Comparison of ENCODE assay signal across 13 cellular contexts in the genomic region with DNA sequence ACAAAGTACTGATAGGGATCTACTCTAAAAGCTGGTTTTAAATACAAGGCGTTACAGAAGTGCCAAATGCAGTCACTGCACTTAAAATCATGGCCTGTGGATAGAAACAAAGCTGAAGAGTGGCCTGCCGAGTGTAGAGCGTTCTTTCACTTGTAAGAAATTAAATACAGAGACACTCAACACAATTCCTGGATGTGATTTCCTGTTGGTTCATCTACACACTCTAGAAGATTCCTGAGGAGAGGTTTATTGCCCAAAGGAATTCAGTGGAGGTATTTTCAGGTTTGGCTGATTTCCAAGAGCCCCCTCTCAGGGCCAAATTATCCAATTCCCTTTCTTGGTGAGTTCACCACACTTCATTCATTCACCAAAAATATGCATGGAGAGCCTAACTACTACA. TPM values are rescaled to one million over a fixed set of nuclear protein-coding genes. Genes with fewer than 3 reads are reported as not detected.
A peak's percentile ranks its signal among the peaks of the same experiment; 100 is the strongest.
DNase-seq lines count a peak whose midpoint lies in the region; ATAC-seq, FAIRE-seq and TF ChIP-seq lines count a peak whose summit lies in the region.
"Had no signal": no experiment of that assay in that cellular context is flagged by ENCODE, and none has a peak within 500 bp of the region (broad histone marks: within the 10 kb centered on the region; RNA-seq: fewer than 3 reads in every experiment).

No MANE protein-coding gene starts in this region.

- H3K9me3 ChIP-seq in kidney (ENCODE audit: control insufficient read depth in 1 of 2, low read length in 2 of 2) = no peaks in the 10 kb centered on the region
- no peaks in the 10 kb centered on the region for H3K9me3 ChIP-seq in stomach smooth muscle (ENCODE audit: control insufficient read depth in 2 of 2, low read length in 2 of 2)
- H3K9me3 ChIP-seq in psoas muscle = no peaks in the 10 kb centered on the region

- H3K27me3 ChIP-seq in stomach smooth muscle (ENCODE audit: control insufficient read depth in 1 of 2, insufficient read depth in 2 of 2, low read length in 2 of 2) (no peaks in the 10 kb centered on the region), psoas muscle (ENCODE audit: insufficient read depth in 3 of 3, low read length in 2 of 3) (no peaks in the 10 kb centered on the region)

- DNase-seq in HFFc6 (no peak), astrocyte of the cerebellum (ENCODE audit: low read depth) (peak; percentile 79), kidney (no peak), psoas muscle (no peak)
- DNase-seq in activated CD8-positive, alpha-beta memory T cell treated with anti-CD3 and anti-CD28 coated beads, Interleukin-2, amount 50 U/mL, for 4 hours = no peak
- DNase-seq: activated naive CD4-positive, alpha-beta T cell treated with anti-CD3 and anti-CD28 coated beads, Interleukin-2, amount 50 U/mL, for 16 hours; NCI-H446; RPMI8226 had no signal

- peaks cover 0 to 51% of the 10 kb centered on the region in 2 donors for H3K4me1 ChIP-seq in kidney (ENCODE audit: control insufficient read depth in 1 of 2, insufficient read depth in 1 of 2, low read depth in 1 of 2, low read length in 2 of 2)
- H3K4me1 ChIP-seq in stomach smooth muscle (ENCODE audit: control insufficient read depth, insufficient read depth, low read length) = peaks cover 63% of the 10 kb centered on the region
- no peaks in the 10 kb centered on the region for H3K4me1 ChIP-seq in psoas muscle

- peak overlapping the region; percentile 95 for H3K27ac Mint-ChIP-seq in HFFc6

- FAIRE-seq in kidney (lab: Jason Lieb, UNC) = no peak

- peaks cover 2% of the 10 kb centered on the region; the same call in 1 of the 2 replicates for H3K27me3 Mint-ChIP-seq in HFFc6 (ENCODE audit: insufficient read depth)

- H3K27ac ChIP-seq in kidney (ENCODE audit: low read depth in 2 of 2, low read length in 2 of 2) (peak overlapping the region; percentile 47 to 66), stomach smooth muscle (ENCODE audit: low read length) (peak overlapping the region; percentile 71), psoas muscle (no peak overlapping the region)
- H3K27ac ChIP-seq: HL-60 had no signal

- in situ Hi-C loops in astrocyte of the cerebellum (cut with HindIII; ENCODE audit: low sequenced_read_pairs) = no loop called here

- H3K4me3 ChIP-seq in astrocyte of the cerebellum (ENCODE audit: low read depth, low read length) (no peak overlapping the region), kidney (ENCODE audit: low read length in 2 of 2) (no peak overlapping the region), stomach smooth muscle (ENCODE audit: low read length in 2 of 2) (peak overlapping the region; percentile 8 to 44), psoas muscle (no peak overlapping the region)
- H3K4me3 ChIP-seq: lung had no signal

- WGBS in psoas muscle, 3 donors = 67 to 82% (median 72%) methylated on average over 3 of the region's 3 CpGs

- H3K4me3 Mint-ChIP-seq in HFFc6 = peak overlapping the region; percentile 68

- intact Hi-C loops in kidney (cut with DNase I) = no loop called here
- intact Hi-C loops in psoas muscle (cut with DNase I) = loop anchor here in 1 of 2 donors (10.0 kb wide), 1 partner anchor 963 kb away; no protein-coding TSS in a partner anchor

- peaks cover 88% of the 10 kb centered on the region for H3K4me1 Mint-ChIP-seq in HFFc6 (ENCODE audit: low read depth)

- peaks cover 19% of the 10 kb centered on the region for H3K36me3 Mint-ChIP-seq in HFFc6 (ENCODE audit: low read depth)

- H3K9ac ChIP-seq in kidney (ENCODE audit: low read length in 2 of 2) = no peak overlapping the region
- no peak overlapping the region for H3K9ac ChIP-seq in stomach smooth muscle (ENCODE audit: low read length in 2 of 2)

- TF ChIP-seq CTCF in HFFc6 (IDR thresholded peaks at IDR 0.05) (no peak), astrocyte of the cerebellum (IDR thresholded peaks at IDR 0.05; ENCODE audit: low read depth, low read length, missing control alignments) (no peak), kidney (IDR thresholded peaks at IDR 0.05; ENCODE audit: borderline replicate concordance, extremely low read depth, insufficient read depth) (no peak), psoas muscle (IDR thresholded peaks at IDR 0.05) (no peak)

- ATAC-seq in psoas muscle (no peak), GM19023 (IDR thresholded peaks at IDR 0.05; ENCODE audit: unreplicated experiment) (no peak), HG03460 (IDR thresholded peaks at IDR 0.05; ENCODE audit: unreplicated experiment) (no peak)

- H3K36me3 ChIP-seq in kidney (ENCODE audit: control insufficient read depth in 1 of 2, insufficient read depth in 2 of 2, low read length in 2 of 2) (no peaks in the 10 kb centered on the region), stomach smooth muscle (ENCODE audit: control insufficient read depth in 2 of 2, insufficient read depth in 2 of 2, low read length in 2 of 2) (no peaks in the 10 kb centered on the region), psoas muscle (ENCODE audit: insufficient read depth in 1 of 2, low read depth in 1 of 2) (no peaks in the 10 kb centered on the region)

- H3K9me3 Mint-ChIP-seq in HFFc6 = no peaks in the 10 kb centered on the region

RNA-seq across cellular contexts. Expression of gene SCHIP1, which starts 51.4 kb away (rescaled TPM):
- 1 to 10 TPM; 1.1 to 8.1 (median 2.2) TPM for total RNA-seq in HFFc6 (2021; fragmentation: NEBNext Ultra II Directional; extraction: Animal tissue kit (Norgen Biotek cat#: 25700))
- 4.9 TPM for total RNA-seq in kidney
- polyA plus RNA-seq in kidney (ENCODE audit: insufficient read depth, low read depth, low replicate concordance) = 9.4 TPM
- 100 to 1,000 TPM in 2 of 4 donors, 10 to 100 TPM in 2; 49.1 to 206 (median 90.3) TPM for total RNA-seq in psoas muscle
- 100 to 1,000 TPM in 1 of 3 donors, 10 to 100 TPM in 2; 27.1 to 129 (median 68.6) TPM for polyA plus RNA-seq in psoas muscle

Comparison
In these comparisons a context has a peak if more than half of its experiments do, and no peak if none do; other contexts are left out.
1. H3K4me3 ChIP-seq: peak in stomach smooth muscle (2 of 2); none in astrocyte of the cerebellum (single experiment), kidney (0 of 2) and psoas muscle (single experiment).